Comparison of ENCODE assay signal across 8 cellular contexts in genomic region chr22:23750744-23751440, GRCh38. TPM values are rescaled to one million over a fixed set of nuclear protein-coding genes. Genes with fewer than 3 reads are reported as not detected.
DNase-seq lines count a peak whose midpoint lies in the region; ATAC-seq, FAIRE-seq and TF ChIP-seq lines count a peak whose summit lies in the region.

Gene ZNF70 (minus strand): TSS chr22:23751112. CDS start chr22:23745140, 5,972 bp downstream.

- H3K4me1 Mint-ChIP-seq in astrocyte (ENCODE audit: low read depth, unreplicated experiment), result peaks cover 4% of the 10 kb centered on the region

- peak within 1 kb of the TSS; percentile 98 for H2AFZ ChIP-seq in astrocyte (ENCODE audit: low read depth, low read length)

- H3K9me3 Mint-ChIP-seq in astrocyte (ENCODE audit: unreplicated experiment), result no peaks in the 10 kb centered on the region

- FAIRE-seq in astrocyte (lab: Jason Lieb, UNC), result no peak

- no peaks in the 10 kb centered on the region for H3K9me3 ChIP-seq in astrocyte (ENCODE audit: insufficient read depth, low read depth, low read length)

- H3K27me3 ChIP-seq in GM06990 (replicated peaks; ENCODE audit: control insufficient read depth, insufficient read depth, low read length) (no peaks in the 10 kb centered on the region), astrocyte (ENCODE audit: insufficient read depth, low read length) (no peaks in the 10 kb centered on the region)

- peak within 1 kb of the TSS; percentile 92 for H3K9ac ChIP-seq in astrocyte (ENCODE audit: low read length)

- peak within 1 kb of the TSS; percentile 99 for H3K4me2 ChIP-seq in astrocyte (ENCODE audit: low read length)

- H3K36me3 ChIP-seq in GM06990 (ENCODE audit: control insufficient read depth, insufficient read depth, low read length) (no peaks in the 10 kb centered on the region), astrocyte (ENCODE audit: insufficient read depth, low read length) (no peaks in the 10 kb centered on the region)

- intact Hi-C loops in sciatic nerve (cut with DNase I), result no loop called here

- peaks cover 3% of the 10 kb centered on the region for H3K36me3 Mint-ChIP-seq in astrocyte (ENCODE audit: low read depth, unreplicated experiment)

- H3K79me2 ChIP-seq in astrocyte (ENCODE audit: insufficient read depth, low read length), result peaks cover 15% of the 10 kb centered on the region

- peak; percentile 89 for DNase-seq in GM06990 (ENCODE audit: extremely low read depth, insufficient read length)
- DNase-seq in HFF-Myc (ENCODE audit: extremely low read depth, low read depth), result no peak
- peak; percentile 30 for DNase-seq in NCI-H1436 treated with DMSO at 0.1 percent for 48 hours (lab: John Stamatoyannopoulos, UW)
- peak; percentile 75 for DNase-seq in T-helper 22 cell (ENCODE audit: low read depth)
- DNase-seq in astrocyte (ENCODE audit: low read depth), result peak; percentile 57
- peak; percentile 58 to 76 for DNase-seq in hippocampal formation (lab: John Stamatoyannopoulos, UW)
- peak; percentile 88 for DNase-seq in sciatic nerve (ENCODE audit: low spot score)
- no peak for DNase-seq in OCI-M2 (lab: John Stamatoyannopoulos, UW; ENCODE audit: unreplicated experiment)

- TF ChIP-seq CTCF in GM06990 (IDR thresholded peaks at IDR 0.05; ENCODE audit: insufficient read depth, low read length, poor library complexity, severe bottlenecking), result peak; percentile 27
- TF ChIP-seq CTCF in HFF-Myc (IDR thresholded peaks at IDR 0.05; ENCODE audit: low read depth, low read length, missing control alignments), result peak; percentile 9
- no peak for TF ChIP-seq CTCF in astrocyte (IDR thresholded peaks at IDR 0.05; ENCODE audit: insufficient read depth, low read depth, low read length)

- peaks cover 3% of the 10 kb centered on the region for H3K4me1 ChIP-seq in astrocyte (ENCODE audit: insufficient read depth, low read length)

- H4K20me1 ChIP-seq in astrocyte (ENCODE audit: insufficient read depth, low read length), result peaks cover 14% of the 10 kb centered on the region

- H3K27me3 Mint-ChIP-seq in astrocyte (ENCODE audit: low read depth, unreplicated experiment), result no peaks in the 10 kb centered on the region

- peak within 1 kb of the TSS; percentile 81 for H3K27ac Mint-ChIP-seq in astrocyte (ENCODE audit: unreplicated experiment)

- peak within 1 kb of the TSS; percentile 80 for H3K4me3 ChIP-seq in GM06990 (replicated peaks; ENCODE audit: low read depth, low read length)
- peak within 1 kb of the TSS; percentile 90 for H3K4me3 ChIP-seq in HFF-Myc (replicated peaks; ENCODE audit: low read depth, low read length)
- H3K4me3 ChIP-seq in astrocyte (ENCODE audit: insufficient read depth, low read depth, low read length), result peak within 1 kb of the TSS; percentile 78

- peak within 1 kb of the TSS; percentile 80 for H3K27ac ChIP-seq in astrocyte (ENCODE audit: low read depth, low read length)

- peak; percentile 92 for ATAC-seq in sciatic nerve

- peak within 1 kb of the TSS; percentile 91 for H3K4me3 Mint-ChIP-seq in astrocyte (ENCODE audit: unreplicated experiment)

RNA-seq across cellular contexts. Expression of gene ZNF70, which starts in this region (rescaled TPM):
- total RNA-seq in astrocyte (8.8 and 10.3 TPM in 2 replicates), sciatic nerve (11.2 TPM)

Comparison
In these comparisons a context has a peak if more than half of its experiments do, and no peak if none do; other contexts are left out.
1. DNase-seq: peak in GM06990 (single experiment), NCI-H1436 treated with DMSO at 0.1 percent for 48 hours (single experiment), T-helper 22 cell (single experiment), astrocyte (single experiment), hippocampal formation (2 of 2) and sciatic nerve (single experiment); none in HFF-Myc (single experiment) and OCI-M2 (single experiment).
2. Peak in every context shown above with its lines, with median percentiles within 50 percentile points of each other: H3K4me3 ChIP-seq.